10 cellular contexts compared by ENCODE assay signal in the genomic region with DNA sequence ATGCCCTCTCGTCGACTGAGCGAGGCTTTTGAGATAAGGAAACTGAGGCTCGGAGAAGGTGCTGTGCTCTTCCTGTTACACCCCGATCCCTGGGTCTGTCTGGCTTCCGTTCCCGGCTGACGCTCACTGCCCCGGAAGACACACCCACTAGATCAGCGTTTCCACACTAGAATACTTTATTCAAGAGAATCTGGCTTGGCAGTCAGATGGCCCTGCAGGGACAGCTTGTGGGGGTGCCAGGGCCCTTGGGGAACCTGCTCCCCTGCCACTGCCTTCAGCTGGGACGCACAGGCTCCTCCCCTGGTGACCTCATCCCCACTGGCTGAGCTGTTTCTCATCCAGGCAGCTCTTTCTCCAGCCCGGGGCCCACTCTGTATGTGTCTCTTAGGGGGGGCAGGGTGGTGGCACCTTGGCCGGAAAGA. TPM values are rescaled to one million over a fixed set of nuclear protein-coding genes. Genes with fewer than 3 reads are reported as not detected.
DNase-seq lines count a peak whose midpoint lies in the region; ATAC-seq and TF ChIP-seq lines count a peak whose summit lies in the region.
"Had no signal": no experiment of that assay in that cellular context is flagged by ENCODE, and none has a peak within 500 bp of the region (broad histone marks: within the 10 kb centered on the region; RNA-seq: fewer than 3 reads in every experiment).

No MANE protein-coding gene starts in this region.

- peaks cover 12% of the 10 kb centered on the region for H3K4me1 ChIP-seq in A673 (ENCODE audit: insufficient read depth, low read length, poor library complexity, severe bottlenecking)

- no peaks in the 10 kb centered on the region for H3K27me3 ChIP-seq in A673 (replicated peaks; ENCODE audit: insufficient read depth, low read depth, low read length, poor library complexity)

- H3K27ac Mint-ChIP-seq in activated naive CD4-positive, alpha-beta T cell treated with anti-CD3 and anti-CD28 coated beads for 36 hours, result peak overlapping the region; percentile 87

- no peaks in the 10 kb centered on the region for H3K9me3 ChIP-seq in A673 (ENCODE audit: low read depth, low read length, poor library complexity, severe bottlenecking)

- peak; percentile 49 for ATAC-seq in GM21381 (IDR thresholded peaks at IDR 0.05; ENCODE audit: unreplicated experiment)
- no peak for ATAC-seq in HG03025 (IDR thresholded peaks at IDR 0.05; ENCODE audit: low FRiP score, unreplicated experiment)

- CTCF ChIA-PET in A673 (lab: Charles Lee), result no interaction called here
- CTCF ChIA-PET in activated naive CD4-positive, alpha-beta T cell treated with anti-CD3 and anti-CD28 coated beads for 36 hours (lab: Charles Lee), result interaction anchor here (1.0 to 5.9 kb wide), 8 partner anchors 9 to 149 kb away, joined by 3 to 40 read pairs (median 5); no protein-coding TSS in a partner anchor

- no peak for TF ChIP-seq CTCF in A673 (conservative IDR thresholded peaks at IDR 0.05; ENCODE audit: low read depth, low read length)

- 0 out of 2 replicates have a peak, but pooled peaks have one; percentile 47 for TF ChIP-seq POLR2A in Raji (IDR thresholded peaks at IDR 0.05; ENCODE audit: insufficient read depth, low read depth, low read length)

- peaks cover 9% of the 10 kb centered on the region for H3K9me3 Mint-ChIP-seq in activated naive CD4-positive, alpha-beta T cell treated with anti-CD3 and anti-CD28 coated beads for 36 hours

- no peaks in the 10 kb centered on the region for H3K36me3 Mint-ChIP-seq in activated naive CD4-positive, alpha-beta T cell treated with anti-CD3 and anti-CD28 coated beads for 36 hours (ENCODE audit: low read depth)

- H3K36me3 ChIP-seq in A673 (ENCODE audit: insufficient read depth, low read length, poor library complexity, severe bottlenecking), result no peaks in the 10 kb centered on the region

- POLR2A ChIA-PET in A673 (lab: Charles Lee; ENCODE audit: low non-redundant PET), result no interaction called here

- BruUV-seq in A673 (replicated peaks; lab: Mats Ljungman, UMichigan), result no TSS peak

- peak overlapping the region; percentile 37 for H3K27ac ChIP-seq in A673 (ENCODE audit: low read depth, low read length, poor library complexity, severe bottlenecking)
- H3K27ac ChIP-seq: C4-2B, epithelial cell of prostate had no signal

- H3K4me1 Mint-ChIP-seq in activated naive CD4-positive, alpha-beta T cell treated with anti-CD3 and anti-CD28 coated beads for 36 hours (ENCODE audit: low read depth), result peaks cover 36% of the 10 kb centered on the region

- intact Hi-C loops in A673 (cut with micrococcal nuclease; ENCODE audit: unreplicated experiment), result no loop called here
- intact Hi-C loops in activated naive CD4-positive, alpha-beta T cell treated with anti-CD3 and anti-CD28 coated beads for 36 hours (cut with micrococcal nuclease), result loop anchor here (10.0 kb wide), 1 partner anchor 713 kb away; no protein-coding TSS in a partner anchor

- peak; percentile 55 for DNase-seq in A673 (ENCODE audit: low spot score)
- DNase-seq in activated naive CD4-positive, alpha-beta T cell treated with anti-CD3 and anti-CD28 coated beads for 36 hours, result peak; percentile 77
- peak; percentile 80 for DNase-seq in hepatic stellate cell (ENCODE audit: low spot score)
- DNase-seq in stimulated activated CD4-positive, alpha-beta T cell treated with anti-CD3 and anti-CD28 coated beads, Interleukin-1b, Interleukin-23, amount 100 ng/mL, for 24 hours (ENCODE audit: low read depth in 4 of 4, low spot score in 1 of 4), result peak; percentile 14 to 59 (median 42)
- no peak for DNase-seq in G401 (ENCODE audit: low spot score)

- H3K4me3 ChIP-seq in A673 (ENCODE audit: low read depth, low read length, poor library complexity, severe bottlenecking), result no peak overlapping the region

- H3K4me3 Mint-ChIP-seq in activated naive CD4-positive, alpha-beta T cell treated with anti-CD3 and anti-CD28 coated beads for 36 hours, result peak overlapping the region; percentile 70

- in situ Hi-C loops in G401 (cut with HindIII; ENCODE audit: low sequenced_read_pairs), result no loop called here

- H3K27me3 Mint-ChIP-seq in activated naive CD4-positive, alpha-beta T cell treated with anti-CD3 and anti-CD28 coated beads for 36 hours (ENCODE audit: low read depth), result no peaks in the 10 kb centered on the region

RNA-seq across cellular contexts. Expression of gene PGF, which starts 13.7 kb away (rescaled TPM):
- 32.2 and 48.1 TPM in 2 replicates for total RNA-seq in A673 (2021)
- under 1 TPM in 1 of 2 experiments, not detected in 1; 0.10 TPM for total RNA-seq in activated naive CD4-positive, alpha-beta T cell treated with anti-CD3 and anti-CD28 coated beads for 36 hours
- total RNA-seq in G401 (2014; rRNA removed; shearing (Covaris generic)), result 1.8 and 3.9 TPM in 2 replicates

RNA-seq across cellular contexts. Expression of gene RPS6KL1, which starts 18.6 kb away (rescaled TPM):
- 0.80 and 1.0 TPM in 2 replicates for total RNA-seq in A673 (2021)
- total RNA-seq in activated naive CD4-positive, alpha-beta T cell treated with anti-CD3 and anti-CD28 coated beads for 36 hours, result 1 to 10 TPM; 4.5 to 6.8 TPM
- 31.0 and 33.7 TPM in 2 replicates for total RNA-seq in G401 (2014; rRNA removed; shearing (Covaris generic))

RNA-seq across cellular contexts. Expression of gene DLST, which starts 60.0 kb away (rescaled TPM):
- total RNA-seq in A673 (2021), result 139 and 145 TPM in 2 replicates
- 100 to 1,000 TPM; 126 to 132 TPM for total RNA-seq in activated naive CD4-positive, alpha-beta T cell treated with anti-CD3 and anti-CD28 coated beads for 36 hours
- 93.5 and 101 TPM in 2 replicates for total RNA-seq in G401 (2014; rRNA removed; shearing (Covaris generic))
